In genomic region chr6:38470548-38470947, GRCh38 we compare ENCODE assay signal across 33 cellular contexts.
"Had no signal": no experiment of that assay in that cellular context is flagged by ENCODE, and none has a peak within 500 bp of the region (broad histone marks: within the 10 kb centered on the region; RNA-seq: fewer than 3 reads in every experiment).

No MANE protein-coding gene starts in this region.

- H3K9me3 ChIP-seq: adrenal gland, ascending aorta, body of pancreas, breast epithelium had no signal

- DNase-seq: activated effector memory CD4-positive, alpha-beta T cell treated with anti-CD3 and anti-CD28 coated beads, Interleukin-2, amount 50 U/mL, for 16 hours; activated effector memory CD4-positive, alpha-beta T cell treated with Interleukin-2 at 50 U/mL for 16 hours; activated gamma-delta T cell; activated gamma-delta T cell treated with Interleukin-2 at 50 U/mL for 16 hours; activated naive CD4-positive, alpha-beta T cell; activated naive CD4-positive, alpha-beta T cell treated with anti-CD3 and anti-CD28 coated beads for 36 hours; activated naive CD4-positive, alpha-beta T cell treated with anti-CD3 and anti-CD28 coated beads, Interleukin-2, amount 10 ng/mL, durations not matched to agents 7 days and 5 days; activated naive CD4-positive, alpha-beta T cell treated with anti-CD3 and anti-CD28 coated beads, Interleukin-2, amount 50 U/mL, for 16 hours; activated naive CD4-positive, alpha-beta T cell treated with Interleukin-2 at 50 U/mL for 16 hours; activated naive CD8-positive, alpha-beta T cell treated with anti-CD3 and anti-CD28 coated beads for 36 hours; activated naive CD8-positive, alpha-beta T cell treated with anti-CD3 and anti-CD28 coated beads, Interleukin-2, amount 10 ng/mL, durations not matched to agents 7 days and 5 days; activated naive CD8-positive, alpha-beta T cell treated with anti-CD3 and anti-CD28 coated beads, Interleukin-2, amount 50 U/mL, for 24 hours; activated T-cell treated with anti-CD3 and anti-CD28 coated beads for 4 hours; activated T-cell treated with anti-CD3 and anti-CD28 coated beads, Interleukin-2, amount 50 U/mL, for 1 hour; activated T-cell treated with anti-CD3 and anti-CD28 coated beads, Interleukin-2, amount 50 U/mL, for 24 hours; activated T-cell treated with anti-CD3 and anti-CD28 coated beads, Interleukin-2, amount 50 U/mL, for 4 hours; activated T-cell treated with anti-CD3 and anti-CD28 coated beads, Interleukin-2, amount 50 U/mL, for 48 hours; activated T-cell treated with anti-CD3 and anti-CD28 coated beads, Interleukin-2, amount 50 U/mL, for 72 hours; adrenal gland; amniotic stem cell; amygdala; anterior cingulate cortex; aorta; body of pancreas; brain microvascular endothelial cell; caudate nucleus; central memory CD4-positive, alpha-beta T cell; cerebellar nuclear complex had no signal

- ATAC-seq: activated naive CD4-positive, alpha-beta T cell treated with anti-CD3 and anti-CD28 coated beads, Interleukin-2, amount 50 U/mL, for 72 hours; activated naive CD8-positive, alpha-beta T cell treated with anti-CD3 and anti-CD28 coated beads, Interleukin-2, amount 50 U/mL, for 24 hours; activated T-cell treated with anti-CD3 and anti-CD28 coated beads, Interleukin-2, amount 50 U/mL, for 4 hours; activated T-cell treated with anti-CD3 and anti-CD28 coated beads, Interleukin-2, amount 50 U/mL, for 72 hours; activated T-helper 17 cell treated with anti-CD3 and anti-CD28 coated beads, Interleukin-2, amount 50 U/mL, for 72 hours; body of pancreas had no signal

- H3K27me3 ChIP-seq: adrenal gland, ascending aorta, body of pancreas, brain microvascular endothelial cell, breast epithelium, cardiac muscle cell had no signal

- H3K4me1 ChIP-seq: adrenal gland, ascending aorta, body of pancreas, breast epithelium had no signal

- H3K4me3 ChIP-seq: adrenal gland, ascending aorta, body of pancreas, breast epithelium, cardiac muscle cell had no signal

- H3K36me3 ChIP-seq: adrenal gland, ascending aorta, brain microvascular endothelial cell, breast epithelium, cardiac muscle cell had no signal

- H3K27ac ChIP-seq: adrenal gland, ascending aorta, body of pancreas, brain microvascular endothelial cell, breast epithelium, cardiac muscle cell had no signal
